ENCODE assay signal across 1 cellular context in the genomic region with DNA sequence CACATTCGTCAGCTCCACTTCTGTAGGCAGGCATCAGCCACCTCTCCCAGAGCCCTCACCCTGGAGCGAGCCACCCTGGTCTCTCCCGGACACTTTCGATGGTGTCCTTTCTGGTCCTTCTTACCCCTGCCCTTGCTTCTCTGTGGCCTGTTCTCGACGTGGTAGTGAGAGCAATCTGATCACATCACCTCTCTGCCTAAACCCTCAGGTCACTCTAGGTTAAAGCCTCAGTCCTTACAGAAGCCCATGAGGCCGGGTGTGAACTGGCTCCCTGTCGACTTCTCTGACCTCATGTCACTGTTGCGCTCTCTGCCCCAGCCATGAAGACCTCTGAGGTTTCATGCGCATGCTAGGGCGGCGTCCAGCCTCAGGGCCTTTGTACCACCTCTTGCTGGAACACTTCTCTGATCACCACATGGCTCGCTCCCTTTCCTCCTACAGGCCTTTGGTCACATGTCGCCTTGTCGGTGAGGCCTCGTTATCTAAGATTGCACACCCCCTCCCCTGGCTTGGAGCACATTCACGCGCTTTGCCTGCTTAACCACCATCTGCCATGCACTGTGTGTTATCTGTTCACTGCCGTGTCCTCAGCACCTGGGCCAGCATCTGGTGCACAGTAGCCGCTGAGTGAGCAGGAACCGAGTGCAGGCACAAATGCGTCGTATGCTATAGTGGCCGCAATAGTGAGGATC.
TF ChIP-seq lines count a peak whose summit lies in the region.

No MANE protein-coding gene starts in this region.

TF ChIP-seq in K562, 482 proteins besides CTCF, POLR2A, EP300 and RAD21 (continued from another document and continues in another):
- TF ChIP-seq, protein P1, sequence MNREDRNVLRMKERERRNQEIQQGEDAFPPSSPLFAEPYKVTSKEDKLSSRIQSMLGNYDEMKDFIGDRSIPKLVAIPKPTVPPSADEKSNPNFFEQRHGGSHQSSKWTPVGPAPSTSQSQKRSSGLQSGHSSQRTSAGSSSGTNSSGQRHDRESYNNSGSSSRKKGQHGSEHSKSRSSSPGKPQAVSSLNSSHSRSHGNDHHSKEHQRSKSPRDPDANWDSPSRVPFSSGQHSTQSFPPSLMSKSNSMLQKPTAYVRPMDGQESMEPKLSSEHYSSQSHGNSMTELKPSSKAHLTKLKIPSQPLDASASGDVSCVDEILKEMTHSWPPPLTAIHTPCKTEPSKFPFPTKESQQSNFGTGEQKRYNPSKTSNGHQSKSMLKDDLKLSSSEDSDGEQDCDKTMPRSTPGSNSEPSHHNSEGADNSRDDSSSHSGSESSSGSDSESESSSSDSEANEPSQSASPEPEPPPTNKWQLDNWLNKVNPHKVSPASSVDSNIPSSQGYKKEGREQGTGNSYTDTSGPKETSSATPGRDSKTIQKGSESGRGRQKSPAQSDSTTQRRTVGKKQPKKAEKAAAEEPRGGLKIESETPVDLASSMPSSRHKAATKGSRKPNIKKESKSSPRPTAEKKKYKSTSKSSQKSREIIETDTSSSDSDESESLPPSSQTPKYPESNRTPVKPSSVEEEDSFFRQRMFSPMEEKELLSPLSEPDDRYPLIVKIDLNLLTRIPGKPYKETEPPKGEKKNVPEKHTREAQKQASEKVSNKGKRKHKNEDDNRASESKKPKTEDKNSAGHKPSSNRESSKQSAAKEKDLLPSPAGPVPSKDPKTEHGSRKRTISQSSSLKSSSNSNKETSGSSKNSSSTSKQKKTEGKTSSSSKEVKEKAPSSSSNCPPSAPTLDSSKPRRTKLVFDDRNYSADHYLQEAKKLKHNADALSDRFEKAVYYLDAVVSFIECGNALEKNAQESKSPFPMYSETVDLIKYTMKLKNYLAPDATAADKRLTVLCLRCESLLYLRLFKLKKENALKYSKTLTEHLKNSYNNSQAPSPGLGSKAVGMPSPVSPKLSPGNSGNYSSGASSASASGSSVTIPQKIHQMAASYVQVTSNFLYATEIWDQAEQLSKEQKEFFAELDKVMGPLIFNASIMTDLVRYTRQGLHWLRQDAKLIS (CRISPR knock-in tag; IDR thresholded peaks at IDR 0.05), result 0 out of 2 replicates have a peak, but pooled peaks have one; percentile 52
- TF ChIP-seq ZNF436 (CRISPR knock-in tag; IDR thresholded peaks at IDR 0.05) (no peak), NCOR1 (IDR thresholded peaks at IDR 0.05) (peak; percentile 95), ARNT (IDR thresholded peaks at IDR 0.05) (peak; percentile 59 to 64; a peak in 2 of 4 replicates), BCOR (IDR thresholded peaks at IDR 0.05) (peak; percentile 94), KDM1A (IDR thresholded peaks at IDR 0.05) (peak; percentile 79 to 88), L3MBTL2 (IDR thresholded peaks at IDR 0.05) (peak; percentile 98), HIVEP1 (CRISPR knock-in tag; IDR thresholded peaks at IDR 0.05) (no peak), NBN (IDR thresholded peaks at IDR 0.05; ENCODE audit: low read depth) (peak; percentile 94), HNRNPLL (IDR thresholded peaks at IDR 0.05; ENCODE audit: low read depth, low read length, poor library complexity, severe bottlenecking) (no peak), LCOR (CRISPR knock-in tag; IDR thresholded peaks at IDR 0.05) (peak; percentile 73; the same call in 1 of the 2 replicates), SMAD3 (CRISPR knock-in tag; conservative IDR thresholded peaks at IDR 0.05) (no peak), ZKSCAN1 (IDR thresholded peaks at IDR 0.05; ENCODE audit: low read depth, low read length) (peak; percentile 85), SMC3 (conservative IDR thresholded peaks at IDR 0.05; ENCODE audit: insufficient read depth, low read depth, low read length) (no peak), ARID1B (IDR thresholded peaks at IDR 0.05) (peak; percentile 95), ZNF561 (CRISPR knock-in tag; conservative IDR thresholded peaks at IDR 0.05) (no peak), FOXJ3 (CRISPR knock-in tag; IDR thresholded peaks at IDR 0.05) (no peak), CTBP1 (IDR thresholded peaks at IDR 0.05; ENCODE audit: borderline replicate concordance) (peak; percentile 96; the same call in 1 of the 2 replicates), THRAP3 (IDR thresholded peaks at IDR 0.05; ENCODE audit: borderline replicate concordance) (no peak), KAT2B (IDR thresholded peaks at IDR 0.05; ENCODE audit: low read depth, low read length) (no peak), CCNT2 (IDR thresholded peaks at IDR 0.05; ENCODE audit: borderline replicate concordance, extremely low read depth, insufficient read length, low read depth, low read length) (peak; percentile 60), ADNP (tag; IDR thresholded peaks at IDR 0.05) (peak; percentile 70), ETV5 (CRISPR knock-in tag; IDR thresholded peaks at IDR 0.05; ENCODE audit: low read depth) (peak; percentile 19; the same call in 1 of the 2 replicates), ZNF140 (CRISPR knock-in tag; IDR thresholded peaks at IDR 0.05) (no peak), MAFG (tag; conservative IDR thresholded peaks at IDR 0.05) (peak; percentile 17; the same call in 1 of the 2 replicates), PYGO2 (tag; IDR thresholded peaks at IDR 0.05) (peak; percentile 65; the same call in 1 of the 2 replicates), MEIS2 (IDR thresholded peaks at IDR 0.05; ENCODE audit: partially characterized antibody) (peak; percentile 73), CBX3 (IDR thresholded peaks at IDR 0.05; ENCODE audit: borderline replicate concordance in 1 of 2, low read length in 2 of 2) (peak in 1 of 2 experiments; percentile 89; a peak in 2 of 3 replicates), ZNF263 (CRISPR knock-in tag; IDR thresholded peaks at IDR 0.05; ENCODE audit: borderline replicate concordance) (no peak; the same call in 1 of the 2 replicates)
- TF ChIP-seq, protein P2, sequence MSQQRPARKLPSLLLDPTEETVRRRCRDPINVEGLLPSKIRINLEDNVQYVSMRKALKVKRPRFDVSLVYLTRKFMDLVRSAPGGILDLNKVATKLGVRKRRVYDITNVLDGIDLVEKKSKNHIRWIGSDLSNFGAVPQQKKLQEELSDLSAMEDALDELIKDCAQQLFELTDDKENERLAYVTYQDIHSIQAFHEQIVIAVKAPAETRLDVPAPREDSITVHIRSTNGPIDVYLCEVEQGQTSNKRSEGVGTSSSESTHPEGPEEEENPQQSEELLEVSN (IDR thresholded peaks at IDR 0.05; ENCODE audit: borderline replicate concordance in 1 of 2, extremely low read depth in 1 of 2, insufficient read depth in 1 of 2, insufficient read length in 1 of 2, low read depth in 1 of 2, low read length in 1 of 2, poor library complexity in 1 of 2, severe bottlenecking in 1 of 2), result peak; percentile 81 to 92
- TF ChIP-seq, protein P3, sequence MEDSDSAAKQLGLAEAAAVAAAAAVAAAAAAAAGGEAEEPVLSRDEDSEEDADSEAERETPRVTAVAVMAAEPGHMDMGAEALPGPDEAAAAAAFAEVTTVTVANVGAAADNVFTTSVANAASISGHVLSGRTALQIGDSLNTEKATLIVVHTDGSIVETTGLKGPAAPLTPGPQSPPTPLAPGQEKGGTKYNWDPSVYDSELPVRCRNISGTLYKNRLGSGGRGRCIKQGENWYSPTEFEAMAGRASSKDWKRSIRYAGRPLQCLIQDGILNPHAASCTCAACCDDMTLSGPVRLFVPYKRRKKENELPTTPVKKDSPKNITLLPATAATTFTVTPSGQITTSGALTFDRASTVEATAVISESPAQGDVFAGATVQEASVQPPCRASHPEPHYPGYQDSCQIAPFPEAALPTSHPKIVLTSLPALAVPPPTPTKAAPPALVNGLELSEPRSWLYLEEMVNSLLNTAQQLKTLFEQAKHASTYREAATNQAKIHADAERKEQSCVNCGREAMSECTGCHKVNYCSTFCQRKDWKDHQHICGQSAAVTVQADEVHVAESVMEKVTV (CRISPR knock-in tag; IDR thresholded peaks at IDR 0.05), result no peak
- TF ChIP-seq, protein P4, sequence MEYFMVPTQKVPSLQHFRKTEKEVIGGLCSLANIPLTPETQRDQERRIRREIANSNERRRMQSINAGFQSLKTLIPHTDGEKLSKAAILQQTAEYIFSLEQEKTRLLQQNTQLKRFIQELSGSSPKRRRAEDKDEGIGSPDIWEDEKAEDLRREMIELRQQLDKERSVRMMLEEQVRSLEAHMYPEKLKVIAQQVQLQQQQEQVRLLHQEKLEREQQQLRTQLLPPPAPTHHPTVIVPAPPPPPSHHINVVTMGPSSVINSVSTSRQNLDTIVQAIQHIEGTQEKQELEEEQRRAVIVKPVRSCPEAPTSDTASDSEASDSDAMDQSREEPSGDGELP (CRISPR knock-in tag; IDR thresholded peaks at IDR 0.05; ENCODE audit: borderline replicate concordance), result peak; percentile 94
- TF ChIP-seq, protein P5, sequence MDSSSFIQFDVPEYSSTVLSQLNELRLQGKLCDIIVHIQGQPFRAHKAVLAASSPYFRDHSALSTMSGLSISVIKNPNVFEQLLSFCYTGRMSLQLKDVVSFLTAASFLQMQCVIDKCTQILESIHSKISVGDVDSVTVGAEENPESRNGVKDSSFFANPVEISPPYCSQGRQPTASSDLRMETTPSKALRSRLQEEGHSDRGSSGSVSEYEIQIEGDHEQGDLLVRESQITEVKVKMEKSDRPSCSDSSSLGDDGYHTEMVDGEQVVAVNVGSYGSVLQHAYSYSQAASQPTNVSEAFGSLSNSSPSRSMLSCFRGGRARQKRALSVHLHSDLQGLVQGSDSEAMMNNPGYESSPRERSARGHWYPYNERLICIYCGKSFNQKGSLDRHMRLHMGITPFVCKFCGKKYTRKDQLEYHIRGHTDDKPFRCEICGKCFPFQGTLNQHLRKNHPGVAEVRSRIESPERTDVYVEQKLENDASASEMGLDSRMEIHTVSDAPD (CRISPR knock-in tag; IDR thresholded peaks at IDR 0.05), result no peak
- TF ChIP-seq, protein P6, sequence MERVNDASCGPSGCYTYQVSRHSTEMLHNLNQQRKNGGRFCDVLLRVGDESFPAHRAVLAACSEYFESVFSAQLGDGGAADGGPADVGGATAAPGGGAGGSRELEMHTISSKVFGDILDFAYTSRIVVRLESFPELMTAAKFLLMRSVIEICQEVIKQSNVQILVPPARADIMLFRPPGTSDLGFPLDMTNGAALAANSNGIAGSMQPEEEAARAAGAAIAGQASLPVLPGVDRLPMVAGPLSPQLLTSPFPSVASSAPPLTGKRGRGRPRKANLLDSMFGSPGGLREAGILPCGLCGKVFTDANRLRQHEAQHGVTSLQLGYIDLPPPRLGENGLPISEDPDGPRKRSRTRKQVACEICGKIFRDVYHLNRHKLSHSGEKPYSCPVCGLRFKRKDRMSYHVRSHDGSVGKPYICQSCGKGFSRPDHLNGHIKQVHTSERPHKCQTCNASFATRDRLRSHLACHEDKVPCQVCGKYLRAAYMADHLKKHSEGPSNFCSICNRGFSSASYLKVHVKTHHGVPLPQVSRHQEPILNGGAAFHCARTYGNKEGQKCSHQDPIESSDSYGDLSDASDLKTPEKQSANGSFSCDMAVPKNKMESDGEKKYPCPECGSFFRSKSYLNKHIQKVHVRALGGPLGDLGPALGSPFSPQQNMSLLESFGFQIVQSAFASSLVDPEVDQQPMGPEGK (CRISPR knock-in tag; IDR thresholded peaks at IDR 0.05; ENCODE audit: borderline replicate concordance), result no peak
- TF ChIP-seq, protein P7, sequence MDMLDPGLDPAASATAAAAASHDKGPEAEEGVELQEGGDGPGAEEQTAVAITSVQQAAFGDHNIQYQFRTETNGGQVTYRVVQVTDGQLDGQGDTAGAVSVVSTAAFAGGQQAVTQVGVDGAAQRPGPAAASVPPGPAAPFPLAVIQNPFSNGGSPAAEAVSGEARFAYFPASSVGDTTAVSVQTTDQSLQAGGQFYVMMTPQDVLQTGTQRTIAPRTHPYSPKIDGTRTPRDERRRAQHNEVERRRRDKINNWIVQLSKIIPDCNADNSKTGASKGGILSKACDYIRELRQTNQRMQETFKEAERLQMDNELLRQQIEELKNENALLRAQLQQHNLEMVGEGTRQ (CRISPR knock-in tag; IDR thresholded peaks at IDR 0.05), result peak; percentile 90
- TF ChIP-seq, protein P8, sequence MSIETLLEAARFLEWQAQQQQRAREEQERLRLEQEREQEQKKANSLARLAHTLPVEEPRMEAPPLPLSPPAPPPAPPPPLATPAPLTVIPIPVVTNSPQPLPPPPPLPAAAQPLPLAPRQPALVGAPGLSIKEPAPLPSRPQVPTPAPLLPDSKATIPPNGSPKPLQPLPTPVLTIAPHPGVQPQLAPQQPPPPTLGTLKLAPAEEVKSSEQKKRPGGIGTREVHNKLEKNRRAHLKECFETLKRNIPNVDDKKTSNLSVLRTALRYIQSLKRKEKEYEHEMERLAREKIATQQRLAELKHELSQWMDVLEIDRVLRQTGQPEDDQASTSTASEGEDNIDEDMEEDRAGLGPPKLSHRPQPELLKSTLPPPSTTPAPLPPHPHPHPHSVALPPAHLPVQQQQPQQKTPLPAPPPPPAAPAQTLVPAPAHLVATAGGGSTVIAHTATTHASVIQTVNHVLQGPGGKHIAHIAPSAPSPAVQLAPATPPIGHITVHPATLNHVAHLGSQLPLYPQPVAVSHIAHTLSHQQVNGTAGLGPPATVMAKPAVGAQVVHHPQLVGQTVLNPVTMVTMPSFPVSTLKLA (conservative IDR thresholded peaks at IDR 0.05), result peak; percentile 74 to 85
- TF ChIP-seq, protein P9, sequence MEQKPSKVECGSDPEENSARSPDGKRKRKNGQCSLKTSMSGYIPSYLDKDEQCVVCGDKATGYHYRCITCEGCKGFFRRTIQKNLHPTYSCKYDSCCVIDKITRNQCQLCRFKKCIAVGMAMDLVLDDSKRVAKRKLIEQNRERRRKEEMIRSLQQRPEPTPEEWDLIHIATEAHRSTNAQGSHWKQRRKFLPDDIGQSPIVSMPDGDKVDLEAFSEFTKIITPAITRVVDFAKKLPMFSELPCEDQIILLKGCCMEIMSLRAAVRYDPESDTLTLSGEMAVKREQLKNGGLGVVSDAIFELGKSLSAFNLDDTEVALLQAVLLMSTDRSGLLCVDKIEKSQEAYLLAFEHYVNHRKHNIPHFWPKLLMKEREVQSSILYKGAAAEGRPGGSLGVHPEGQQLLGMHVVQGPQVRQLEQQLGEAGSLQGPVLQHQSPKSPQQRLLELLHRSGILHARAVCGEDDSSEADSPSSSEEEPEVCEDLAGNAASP (IDR thresholded peaks at IDR 0.05), result no peak
- TF ChIP-seq, protein P10, sequence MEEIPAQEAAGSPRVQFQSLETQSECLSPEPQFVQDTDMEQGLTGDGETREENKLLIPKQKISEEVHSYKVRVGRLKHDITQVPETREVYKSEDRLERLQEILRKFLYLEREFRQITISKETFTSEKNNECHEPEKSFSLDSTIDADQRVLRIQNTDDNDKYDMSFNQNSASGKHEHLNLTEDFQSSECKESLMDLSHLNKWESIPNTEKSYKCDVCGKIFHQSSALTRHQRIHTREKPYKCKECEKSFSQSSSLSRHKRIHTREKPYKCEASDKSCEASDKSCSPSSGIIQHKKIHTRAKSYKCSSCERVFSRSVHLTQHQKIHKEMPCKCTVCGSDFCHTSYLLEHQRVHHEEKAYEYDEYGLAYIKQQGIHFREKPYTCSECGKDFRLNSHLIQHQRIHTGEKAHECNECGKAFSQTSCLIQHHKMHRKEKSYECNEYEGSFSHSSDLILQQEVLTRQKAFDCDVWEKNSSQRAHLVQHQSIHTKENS (CRISPR knock-in tag; IDR thresholded peaks at IDR 0.05), result no peak
- TF ChIP-seq, protein P11, sequence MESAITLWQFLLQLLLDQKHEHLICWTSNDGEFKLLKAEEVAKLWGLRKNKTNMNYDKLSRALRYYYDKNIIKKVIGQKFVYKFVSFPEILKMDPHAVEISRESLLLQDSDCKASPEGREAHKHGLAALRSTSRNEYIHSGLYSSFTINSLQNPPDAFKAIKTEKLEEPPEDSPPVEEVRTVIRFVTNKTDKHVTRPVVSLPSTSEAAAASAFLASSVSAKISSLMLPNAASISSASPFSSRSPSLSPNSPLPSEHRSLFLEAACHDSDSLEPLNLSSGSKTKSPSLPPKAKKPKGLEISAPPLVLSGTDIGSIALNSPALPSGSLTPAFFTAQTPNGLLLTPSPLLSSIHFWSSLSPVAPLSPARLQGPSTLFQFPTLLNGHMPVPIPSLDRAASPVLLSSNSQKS (CRISPR knock-in tag; IDR thresholded peaks at IDR 0.05), result no peak
